Comparison of ENCODE assay signal across 9 cellular contexts in genomic region chr5:69492391-69493234, GRCh38. TPM values are rescaled to one million over a fixed set of nuclear protein-coding genes. Genes with fewer than 3 reads are reported as not detected.
DNase-seq lines count a peak whose midpoint lies in the region; ATAC-seq and TF ChIP-seq lines count a peak whose summit lies in the region.
"Had no signal": no experiment of that assay in that cellular context is flagged by ENCODE, and none has a peak within 500 bp of the region (broad histone marks: within the 10 kb centered on the region; RNA-seq: fewer than 3 reads in every experiment).

Gene OCLN, plus strand, starts transcription at chr5:69492790. Its CDS starts 11,455 bp downstream, at chr5:69504245.

- no peak for TF ChIP-seq CTCF in HCT116 (IDR thresholded peaks at IDR 0.05 in 2 of 3, conservative IDR thresholded peaks at IDR 0.05 in 1 of 3; ENCODE audit: borderline replicate concordance in 1 of 3, insufficient read depth in 1 of 3, low read depth in 2 of 3, low read length in 2 of 3)
- no peak for TF ChIP-seq CTCF in fibroblast of villous mesenchyme (IDR thresholded peaks at IDR 0.05; ENCODE audit: insufficient read depth, low read depth, low read length)
- TF ChIP-seq CTCF in neural crest cell (conservative IDR thresholded peaks at IDR 0.05), result no peak

- H3K27me3 Mint-ChIP-seq in activated CD8-positive, alpha-beta T cell treated with anti-CD3 and anti-CD28 coated beads, Interleukin-2, amount 10 ng/mL, durations not matched to agents 7 days and 5 days (ENCODE audit: low read depth), result peaks cover 57% of the 10 kb centered on the region
- H3K27me3 Mint-ChIP-seq in neural crest cell (ENCODE audit: low read depth), result peaks cover 74% of the 10 kb centered on the region

- H3K79me2 ChIP-seq in HCT116 (ENCODE audit: insufficient read depth, low read length), result peaks cover 49% of the 10 kb centered on the region

- peak within 1 kb of the TSS; percentile 91 for H3K9ac ChIP-seq in HCT116 (ENCODE audit: low read length)

- peak within 1 kb of the TSS; percentile 34 for H2AFZ ChIP-seq in HCT116 (ENCODE audit: low read depth, low read length, poor library complexity, severe bottlenecking)

- CTCF ChIA-PET in HCT116 (lab: Charles Lee), result no interaction called here
- CTCF ChIA-PET in activated CD8-positive, alpha-beta T cell treated with anti-CD3 and anti-CD28 coated beads, Interleukin-2, amount 10 ng/mL, durations not matched to agents 7 days and 5 days (lab: Charles Lee), result no interaction called here

- no peaks in the 10 kb centered on the region for H3K9me3 Mint-ChIP-seq in activated CD8-positive, alpha-beta T cell treated with anti-CD3 and anti-CD28 coated beads, Interleukin-2, amount 10 ng/mL, durations not matched to agents 7 days and 5 days (ENCODE audit: insufficient read depth)
- no peaks in the 10 kb centered on the region for H3K9me3 Mint-ChIP-seq in neural crest cell

- no peak within 1 kb of the TSS for H3K27ac Mint-ChIP-seq in activated CD8-positive, alpha-beta T cell treated with anti-CD3 and anti-CD28 coated beads, Interleukin-2, amount 10 ng/mL, durations not matched to agents 7 days and 5 days
- no peak within 1 kb of the TSS for H3K27ac Mint-ChIP-seq in neural crest cell (ENCODE audit: unreplicated experiment)

- BruUV-seq in HCT116 (replicated peaks; lab: Mats Ljungman, UMichigan), result TSS peak; percentile 42

- peak within 1 kb of the TSS; percentile 90 for H3K27ac ChIP-seq in HCT116 (ENCODE audit: low read depth, low read length)
- H3K27ac ChIP-seq: adrenal gland had no signal

- no peaks in the 10 kb centered on the region for H3K9me2 ChIP-seq in HCT116 (ENCODE audit: insufficient read depth)

- peak; percentile 90 for ATAC-seq in HCT116
- ATAC-seq in activated CD8-positive, alpha-beta T cell treated with anti-CD3 and anti-CD28 coated beads, Interleukin-2, amount 10 ng/mL, durations not matched to agents 7 days and 5 days, result peak; percentile 69

- no peak; the same call in 1 of the 2 replicates for TF ChIP-seq RAD21 in HCT116 (IDR thresholded peaks at IDR 0.05; ENCODE audit: low read depth)

- intact Hi-C loops in HCT116 (cut with micrococcal nuclease), result loop anchor here (1.0 to 2.0 kb wide), 2 partner anchors 26 to 78 kb away; partner anchors contain the start of gene MARVELD2

- H3K36me3 ChIP-seq in HCT116 (ENCODE audit: control insufficient read depth in 1 of 2, insufficient read depth in 2 of 2, low read length in 2 of 2), result no peaks in the 10 kb centered on the region
- H3K36me3 ChIP-seq: adrenal gland had no signal

- no peaks in the 10 kb centered on the region for H3K27me3 ChIP-seq in HCT116 (ENCODE audit: insufficient read depth, low read length)

- peak within 1 kb of the TSS; percentile 65 for H3K4me3 Mint-ChIP-seq in activated CD8-positive, alpha-beta T cell treated with anti-CD3 and anti-CD28 coated beads, Interleukin-2, amount 10 ng/mL, durations not matched to agents 7 days and 5 days
- H3K4me3 Mint-ChIP-seq in neural crest cell, result peak within 1 kb of the TSS; percentile 85

- RAD21 ChIA-PET in HCT116 (lab: Charles Lee; ENCODE audit: low non-redundant PET in 1 of 2, low total read pairs in 2 of 2, uncharacterized antibody in 2 of 2, unreplicated experiment in 2 of 2), result no interaction called here

- H3K4me1 ChIP-seq in HCT116 (ENCODE audit: control insufficient read depth in 1 of 2, insufficient read depth in 2 of 2, low read length in 2 of 2), result peaks cover 11 to 41% of the 10 kb centered on the region in 2 experiments

- POLR2A ChIA-PET in HCT116 (lab: Charles Lee), result interaction anchor here (0.9 kb wide), 1 partner anchor 9 kb away, joined by 4 read pairs; no protein-coding TSS in a partner anchor
- POLR2A ChIA-PET in activated CD8-positive, alpha-beta T cell treated with anti-CD3 and anti-CD28 coated beads, Interleukin-2, amount 10 ng/mL, durations not matched to agents 7 days and 5 days (lab: Charles Lee), result no interaction called here

- no peaks in the 10 kb centered on the region for H4K20me1 ChIP-seq in HCT116 (ENCODE audit: insufficient read depth)

- peak within 1 kb of the TSS; percentile 97 for H3K4me2 ChIP-seq in HCT116 (ENCODE audit: low read length)

- H3K4me3 ChIP-seq in GM08714 (ENCODE audit: low read length), result peak within 1 kb of the TSS; percentile 64
- H3K4me3 ChIP-seq in HCT116 (replicated peaks in 1 of 2; ENCODE audit: low read depth in 1 of 2, low read length in 2 of 2), result peak within 1 kb of the TSS; percentile 84 to 86
- peak within 1 kb of the TSS; percentile 66 for H3K4me3 ChIP-seq in fibroblast of villous mesenchyme (ENCODE audit: low read depth, low read length)

- H3K36me3 Mint-ChIP-seq in activated CD8-positive, alpha-beta T cell treated with anti-CD3 and anti-CD28 coated beads, Interleukin-2, amount 10 ng/mL, durations not matched to agents 7 days and 5 days (ENCODE audit: low read depth), result no peaks in the 10 kb centered on the region
- no peaks in the 10 kb centered on the region for H3K36me3 Mint-ChIP-seq in neural crest cell (ENCODE audit: low read depth)

- no peaks in the 10 kb centered on the region for H3K9me3 ChIP-seq in HCT116 (ENCODE audit: control insufficient read depth in 1 of 2, insufficient read depth in 1 of 2, low read depth in 1 of 2, low read length in 2 of 2)
- H3K9me3 ChIP-seq: adrenal gland had no signal

- DNase-seq in HCT116 (ENCODE audit: low read depth, low spot score) (peak; percentile 81), NCI-H1930 (lab: John Stamatoyannopoulos, UW) (peak; percentile 68 to 80), fibroblast of villous mesenchyme (ENCODE audit: low read depth) (no peak), neural crest cell (ENCODE audit: low read depth, low spot score) (peak; percentile 37), NAMALWA (ENCODE audit: low spot score) (no peak), mesenteric fat pad (ENCODE audit: low spot score) (no peak)
- peak; percentile 22 for DNase-seq in activated CD8-positive, alpha-beta T cell treated with anti-CD3 and anti-CD28 coated beads, Interleukin-2, amount 10 ng/mL, durations not matched to agents 7 days and 5 days

- TF ChIP-seq POLR2A in HCT116 (IDR thresholded peaks at IDR 0.05; ENCODE audit: borderline replicate concordance, extremely low read depth, insufficient read depth, insufficient read length), result no peak

- H3K4me1 Mint-ChIP-seq in activated CD8-positive, alpha-beta T cell treated with anti-CD3 and anti-CD28 coated beads, Interleukin-2, amount 10 ng/mL, durations not matched to agents 7 days and 5 days (ENCODE audit: low read depth), result peaks cover 12% of the 10 kb centered on the region
- peaks cover 8% of the 10 kb centered on the region for H3K4me1 Mint-ChIP-seq in neural crest cell

TF ChIP-seq in HCT116, 20 proteins besides CTCF, POLR2A, EP300 and RAD21 (continues in another document):
- TF ChIP-seq SP1 (IDR thresholded peaks at IDR 0.05; ENCODE audit: low read depth) (peak; percentile 1; the same call in 1 of the 2 replicates), CBX3 (IDR thresholded peaks at IDR 0.05; ENCODE audit: low read depth) (0 out of 2 replicates have a peak, but pooled peaks have one; percentile 13), ATF3 (IDR thresholded peaks at IDR 0.05) (no peak), TCF7L2 (IDR thresholded peaks at IDR 0.05; ENCODE audit: borderline replicate concordance, extremely low read depth, insufficient read depth, insufficient read length) (peak; percentile 6), ZNF274 (IDR thresholded peaks at IDR 0.05; ENCODE audit: low read depth, low read length) (no peak), MAX (IDR thresholded peaks at IDR 0.05) (peak; percentile 82), ELF1 (IDR thresholded peaks at IDR 0.05; ENCODE audit: borderline replicate concordance, low read depth) (no peak), EZH2 (IDR thresholded peaks at IDR 0.05) (no peak), EZH2phosphoT487 (IDR thresholded peaks at IDR 0.05; ENCODE audit: borderline replicate concordance) (no peak), SRF (IDR thresholded peaks at IDR 0.05; ENCODE audit: low read depth) (no peak), EGR1 (IDR thresholded peaks at IDR 0.05; ENCODE audit: low read depth) (peak; percentile 77), POLR2AphosphoS5 (IDR thresholded peaks at IDR 0.05; ENCODE audit: low read depth, low read length) (peak; percentile 84), ZFX (IDR thresholded peaks at IDR 0.05) (0 out of 2 replicates have a peak, but pooled peaks have one; percentile 14), FOSL1 (IDR thresholded peaks at IDR 0.05; ENCODE audit: low read depth) (no peak), CEBPB (IDR thresholded peaks at IDR 0.05; ENCODE audit: low read depth) (no peak), SIN3A (IDR thresholded peaks at IDR 0.05; ENCODE audit: low read depth) (peak; percentile 71)

RNA-seq across cellular contexts. Expression of gene OCLN, which starts in this region (rescaled TPM):
- total RNA-seq in HCT116 (2021; ENCODE audit: unreplicated experiment), result 56.7 TPM
- 25.5 and 26.2 TPM in 2 replicates for polyA plus RNA-seq in HCT116 (2012)
- 1 to 10 TPM; 1.3 to 2.2 TPM for total RNA-seq in activated CD8-positive, alpha-beta T cell treated with anti-CD3 and anti-CD28 coated beads, Interleukin-2, amount 10 ng/mL, durations not matched to agents 7 days and 5 days
- 0.43 and 0.64 TPM in 2 replicates for total RNA-seq in fibroblast of villous mesenchyme
- total RNA-seq in neural crest cell, result 6.7 and 7.9 TPM in 2 replicates
- total RNA-seq in mesenteric fat pad, result 1.3 TPM

Comparison
In these comparisons a context has a peak if more than half of its experiments do, and no peak if none do; other contexts are left out.
1. DNase-seq: peak in HCT116 (single experiment), NCI-H1930 (2 of 2), activated CD8-positive, alpha-beta T cell treated with anti-CD3 and anti-CD28 coated beads, Interleukin-2, amount 10 ng/mL, durations not matched to agents 7 days and 5 days (single experiment) and neural crest cell (single experiment); none in fibroblast of villous mesenchyme (single experiment), NAMALWA (single experiment) and mesenteric fat pad (single experiment).
2. Peak in every context shown above with its lines, with median percentiles within 50 percentile points of each other: H3K4me3 ChIP-seq.